ENCODE assay signal across 8 cellular contexts in the genomic region with DNA sequence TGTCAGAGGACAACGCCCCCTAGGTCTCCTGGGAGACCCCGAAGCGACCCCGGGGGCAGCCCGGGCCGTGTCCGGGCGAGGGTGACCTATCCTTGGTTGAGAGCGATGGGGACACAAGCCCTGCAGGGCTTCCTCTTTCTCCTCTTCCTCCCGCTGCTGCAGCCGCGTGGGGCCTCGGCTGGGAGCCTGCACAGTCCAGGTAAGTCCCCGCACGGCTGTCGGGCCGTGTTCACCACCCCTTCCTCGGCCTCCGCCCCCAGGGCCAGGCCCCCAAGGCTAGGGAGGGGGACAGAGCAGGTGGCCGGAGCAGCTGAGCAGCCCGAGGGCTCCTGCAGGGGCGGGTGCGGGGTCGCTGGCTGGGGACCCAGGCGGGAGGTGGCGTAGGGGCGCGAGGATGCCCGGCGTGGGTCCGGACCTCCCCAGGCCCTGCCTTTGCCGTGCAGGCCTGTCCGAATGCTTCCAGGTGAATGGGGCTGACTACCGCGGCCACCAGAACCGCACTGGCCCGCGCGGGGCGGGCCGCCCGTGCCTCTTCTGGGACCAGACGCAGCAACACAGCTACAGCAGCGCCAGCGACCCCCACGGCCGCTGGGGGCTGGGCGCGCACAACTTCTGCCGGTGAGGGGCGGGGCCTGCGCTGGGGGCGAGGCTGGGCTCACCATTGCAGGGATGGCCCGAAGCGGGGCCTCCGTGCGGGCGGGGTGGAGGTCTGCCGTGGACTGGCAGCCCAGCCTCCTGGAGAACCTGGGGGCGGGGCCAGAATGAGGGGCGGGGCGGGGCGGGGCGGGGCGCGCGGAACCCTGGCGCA. TPM values are rescaled to one million over a fixed set of nuclear protein-coding genes. Genes with fewer than 3 reads are reported as not detected.
DNase-seq lines count a peak whose midpoint lies in the region; ATAC-seq, FAIRE-seq and TF ChIP-seq lines count a peak whose summit lies in the region.

No MANE protein-coding gene starts in this region.

- peak; percentile 56 for DNase-seq in AG20443 (ENCODE audit: low spot score)
- DNase-seq in NCI-H446 treated with DMSO at 0.1 percent for 48 hours (lab: John Stamatoyannopoulos, UW): peak; percentile 47
- DNase-seq in activated B cell treated with CpG ODN at 0.5 μM for 24 hours: peak; percentile 50
- DNase-seq in effector memory CD4-positive, alpha-beta T cell: peak; percentile 49 to 61 (median 50)
- peak; percentile 41 to 84 (median 65) for DNase-seq in pancreas
- DNase-seq in amniotic stem cell (lab: John Stamatoyannopoulos, UW): no peak

- H3K4me3 ChIP-seq in effector memory CD4-positive, alpha-beta T cell (ENCODE audit: insufficient read depth, low read depth, low read length, poor library complexity, severe bottlenecking): peak overlapping the region; percentile 49
- H3K4me3 ChIP-seq in pancreas: peak overlapping the region in 2 of 4 donors; percentile 30 to 43

- intact Hi-C loops in activated B cell treated with CpG ODN at 0.5 μM for 24 hours (cut with micrococcal nuclease) (loop anchor here (5.0 kb wide), 1 partner anchor 37 kb away; no protein-coding TSS in a partner anchor), pancreas (cut with DNase I) (no loop called here)

- H3K27ac Mint-ChIP-seq in activated B cell treated with CpG ODN at 0.5 μM for 24 hours: no peak overlapping the region

- peaks cover 15% of the 10 kb centered on the region for H3K27me3 Mint-ChIP-seq in activated B cell treated with CpG ODN at 0.5 μM for 24 hours

- H3K9me3 ChIP-seq in effector memory CD4-positive, alpha-beta T cell (ENCODE audit: control insufficient read depth, low read length): no peaks in the 10 kb centered on the region
- no peaks in the 10 kb centered on the region for H3K9me3 ChIP-seq in pancreas

- no peak overlapping the region for H3K27ac ChIP-seq in effector memory CD4-positive, alpha-beta T cell (ENCODE audit: insufficient read depth, low read length, poor library complexity, severe bottlenecking)
- no peak overlapping the region for H3K27ac ChIP-seq in pancreas

- H3K36me3 Mint-ChIP-seq in activated B cell treated with CpG ODN at 0.5 μM for 24 hours (ENCODE audit: low read depth): no peaks in the 10 kb centered on the region

- H3K27me3 ChIP-seq in effector memory CD4-positive, alpha-beta T cell (replicated peaks; ENCODE audit: control insufficient read depth, insufficient read depth, low read length, poor library complexity, severe bottlenecking): peaks cover 70% of the 10 kb centered on the region
- H3K27me3 ChIP-seq in pancreas: peaks cover 0 to 19% (median 10%) of the 10 kb centered on the region in 4 donors

- 1% methylated on average over 54 to 68 of the region's 68 CpGs for WGBS in pancreas, 2 donors

- no peaks in the 10 kb centered on the region for H3K36me3 ChIP-seq in effector memory CD4-positive, alpha-beta T cell (ENCODE audit: control insufficient read depth, insufficient read depth, low read length)
- no peaks in the 10 kb centered on the region for H3K36me3 ChIP-seq in pancreas

- CTCF ChIA-PET in activated B cell treated with CpG ODN at 0.5 μM for 24 hours (lab: Charles Lee): interaction anchor here (1.0 to 1.1 kb wide), 2 partner anchors 39 to 96 kb away, joined by 3 read pairs; no protein-coding TSS in a partner anchor

- peaks cover 64% of the 10 kb centered on the region for H3K4me1 ChIP-seq in effector memory CD4-positive, alpha-beta T cell (ENCODE audit: control insufficient read depth, insufficient read depth, low read length, poor library complexity, severe bottlenecking)
- H3K4me1 ChIP-seq in pancreas: peaks cover 8 to 20% (median 10%) of the 10 kb centered on the region in 3 donors

- no peak for TF ChIP-seq CTCF in activated B cell treated with CpG ODN at 0.5 μM for 24 hours (IDR thresholded peaks at IDR 0.05)
- TF ChIP-seq CTCF in pancreas (IDR thresholded peaks at IDR 0.05): no peak

- TF ChIP-seq POLR2A in GM19099 (IDR thresholded peaks at IDR 0.05; ENCODE audit: extremely low read depth, insufficient read length, low read depth): peak; percentile 26

- peak overlapping the region; percentile 80 for H3K4me3 Mint-ChIP-seq in activated B cell treated with CpG ODN at 0.5 μM for 24 hours

- no peaks in the 10 kb centered on the region for H3K9me3 Mint-ChIP-seq in activated B cell treated with CpG ODN at 0.5 μM for 24 hours

- peaks cover 38% of the 10 kb centered on the region for H3K4me1 Mint-ChIP-seq in activated B cell treated with CpG ODN at 0.5 μM for 24 hours

- POLR2A ChIA-PET in activated B cell treated with CpG ODN at 0.5 μM for 24 hours (lab: Charles Lee): interaction anchor here (1.2 kb wide), 1 partner anchor 16 kb away, joined by 4 read pairs; no protein-coding TSS in a partner anchor

- ATAC-seq in activated B cell treated with CpG ODN at 0.5 μM for 24 hours (ENCODE audit: low read depth) (peak; percentile 32), pancreas (peak in 2 of 4 donors; percentile 3 to 11), GM19397 (IDR thresholded peaks at IDR 0.05; ENCODE audit: unreplicated experiment) (no peak)

- FAIRE-seq in pancreas (lab: Jason Lieb, UNC): no peak

RNA-seq across cellular contexts. Expression of a gene that starts 0.5 kb away (rescaled TPM):
- total RNA-seq in activated B cell treated with CpG ODN at 0.5 μM for 24 hours (1.3 and 1.7 TPM in 2 replicates), pancreas (under 1 TPM in 3 of 6 donors, not detected in 3; 0.09 to 0.32 (median 0.16) TPM)
- under 1 TPM; 0.07 to 0.27 TPM for polyA plus RNA-seq in pancreas

RNA-seq across cellular contexts. Expression of a gene that starts 4.5 kb away (rescaled TPM):
- 2.4 and 2.7 TPM in 2 replicates for total RNA-seq in activated B cell treated with CpG ODN at 0.5 μM for 24 hours
- total RNA-seq in pancreas: 1 to 10 TPM; 5.3 to 9.1 (median 6.3) TPM
- polyA plus RNA-seq in pancreas: 10 to 100 TPM in 1 of 2 donors, 1 to 10 TPM in 1; 6.6 to 12.5 TPM

RNA-seq across cellular contexts. Expression of a gene that starts 15.6 kb away (rescaled TPM):
- total RNA-seq in activated B cell treated with CpG ODN at 0.5 μM for 24 hours (3.8 and 4.3 TPM in 2 replicates), pancreas (1 to 10 TPM in 3 of 6 donors, under 1 TPM in 3; 0.28 to 1.7 (median 1.1) TPM)
- polyA plus RNA-seq in pancreas: 1 to 10 TPM; 3.7 to 4.8 TPM

RNA-seq across cellular contexts. Expression of a gene that starts 48.1 kb away (rescaled TPM):
- total RNA-seq in activated B cell treated with CpG ODN at 0.5 μM for 24 hours (not detected in 2 replicates), pancreas (1 to 10 TPM; 1.7 to 5.1 (median 2.4) TPM)
- polyA plus RNA-seq in pancreas: 10 to 100 TPM; 10.5 to 12.1 TPM

RNA-seq across cellular contexts. Expression of a gene that starts 52.9 kb away (rescaled TPM):
- 53.5 and 59.9 TPM in 2 replicates for total RNA-seq in activated B cell treated with CpG ODN at 0.5 μM for 24 hours
- 10 to 100 TPM; 11.5 to 18.6 (median 14.9) TPM for total RNA-seq in pancreas
- polyA plus RNA-seq in pancreas: 10 to 100 TPM; 31.5 to 40.4 TPM
